Comparison of ENCODE assay signal across 1 cellular context in the genomic region with DNA sequence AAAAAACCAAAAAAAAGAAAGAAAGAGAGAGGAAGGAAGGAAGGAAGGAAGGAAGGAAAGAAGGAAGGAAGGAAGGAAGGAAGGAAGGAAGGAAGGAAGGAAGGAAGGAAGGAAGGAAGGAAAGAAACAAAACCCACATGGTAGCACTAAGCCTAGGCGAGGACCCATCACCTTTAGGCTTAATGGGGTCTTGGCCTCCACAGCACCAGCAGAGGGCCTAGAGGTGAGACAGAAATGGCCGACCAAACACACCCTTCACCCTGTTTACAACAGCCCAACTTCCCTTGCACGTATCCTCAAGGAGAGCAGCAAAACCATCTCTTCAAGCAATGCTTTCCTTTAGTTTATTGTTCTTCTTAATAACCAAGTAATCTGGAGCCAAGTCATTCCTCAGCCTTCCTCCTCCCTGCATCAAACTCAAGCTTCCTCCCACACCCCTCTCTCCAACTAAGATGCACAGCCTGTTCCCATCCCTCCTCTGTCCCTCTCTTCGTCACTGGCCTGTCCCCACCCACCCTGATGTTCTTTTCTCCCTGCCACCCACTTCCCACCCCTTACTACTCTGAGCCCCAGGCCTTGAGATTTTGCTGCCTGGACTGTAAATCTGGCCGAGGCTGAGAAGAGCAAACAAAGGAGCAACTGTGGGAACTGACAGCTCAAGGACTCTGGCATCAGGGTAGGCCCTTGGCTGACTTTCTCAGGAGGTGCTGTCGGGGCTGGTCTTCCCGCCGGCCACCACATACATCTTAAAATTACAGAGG.
TF ChIP-seq lines count a peak whose summit lies in the region.

No MANE protein-coding gene starts in this region.

TF ChIP-seq in WTC11, 78 proteins besides CTCF, POLR2A, EP300 and RAD21 (continued from another document):
- TF ChIP-seq ZNF232 (CRISPR knock-in tag; IDR thresholded peaks at IDR 0.05) (no peak), KAT7 (CRISPR knock-in tag; IDR thresholded peaks at IDR 0.05; ENCODE audit: borderline replicate concordance) (no peak), MXD4 (CRISPR knock-in tag; IDR thresholded peaks at IDR 0.05; ENCODE audit: borderline replicate concordance) (no peak), ZNF416 (CRISPR knock-in tag; IDR thresholded peaks at IDR 0.05) (no peak)
TF ChIP-seq in WTC11: peak in this region for 0.
